ENCODE assay signal across 1 cellular context in genomic region chr10:48634198-48634983, GRCh38.
TF ChIP-seq lines count a peak whose summit lies in the region.

No MANE protein-coding gene starts in this region.

TF ChIP-seq in GM12878, 131 proteins besides CTCF, POLR2A, EP300 and RAD21 (continued from another document):
- no peak for TF ChIP-seq TARDBP (IDR thresholded peaks at IDR 0.05; ENCODE audit: borderline replicate concordance)
- TF ChIP-seq MTA3 (IDR thresholded peaks at IDR 0.05; ENCODE audit: borderline replicate concordance, low read length), result no peak
- TF ChIP-seq JUNB (IDR thresholded peaks at IDR 0.05), result no peak
- TF ChIP-seq USF2 (IDR thresholded peaks at IDR 0.05; ENCODE audit: borderline replicate concordance, low read depth, low read length), result no peak
- TF ChIP-seq USF1 (IDR thresholded peaks at IDR 0.05; ENCODE audit: borderline replicate concordance, extremely low read length, insufficient read depth, low read depth, low read length), result no peak
- TF ChIP-seq SKIL (IDR thresholded peaks at IDR 0.05; ENCODE audit: low read depth, poor library complexity, severe bottlenecking), result no peak
- no peak for TF ChIP-seq E2F4 (IDR thresholded peaks at IDR 0.05; ENCODE audit: low read depth, low read length)
- TF ChIP-seq LARP7 (IDR thresholded peaks at IDR 0.05), result no peak
- no peak for TF ChIP-seq SUZ12 (IDR thresholded peaks at IDR 0.05; ENCODE audit: unreplicated experiment)
- no peak for TF ChIP-seq PBX3 (IDR thresholded peaks at IDR 0.05; ENCODE audit: insufficient replicate concordance, low read depth, low read length)
- TF ChIP-seq ATF7 (IDR thresholded peaks at IDR 0.05; ENCODE audit: low read depth), result peak; percentile 52
- TF ChIP-seq ESRRA (IDR thresholded peaks at IDR 0.05; ENCODE audit: low read length), result no peak
- TF ChIP-seq ASH2L (IDR thresholded peaks at IDR 0.05; ENCODE audit: borderline replicate concordance, low read depth), result no peak
- no peak for TF ChIP-seq NR2C2 (IDR thresholded peaks at IDR 0.05; ENCODE audit: borderline replicate concordance, control insufficient read depth, insufficient read length, low read depth)
- TF ChIP-seq NFXL1 (IDR thresholded peaks at IDR 0.05; ENCODE audit: borderline replicate concordance), result no peak
- peak; percentile 93 for TF ChIP-seq MEF2B (IDR thresholded peaks at IDR 0.05; ENCODE audit: partially characterized antibody, poor library complexity, severe bottlenecking)
